8 cellular contexts compared by ENCODE assay signal in the genomic region with DNA sequence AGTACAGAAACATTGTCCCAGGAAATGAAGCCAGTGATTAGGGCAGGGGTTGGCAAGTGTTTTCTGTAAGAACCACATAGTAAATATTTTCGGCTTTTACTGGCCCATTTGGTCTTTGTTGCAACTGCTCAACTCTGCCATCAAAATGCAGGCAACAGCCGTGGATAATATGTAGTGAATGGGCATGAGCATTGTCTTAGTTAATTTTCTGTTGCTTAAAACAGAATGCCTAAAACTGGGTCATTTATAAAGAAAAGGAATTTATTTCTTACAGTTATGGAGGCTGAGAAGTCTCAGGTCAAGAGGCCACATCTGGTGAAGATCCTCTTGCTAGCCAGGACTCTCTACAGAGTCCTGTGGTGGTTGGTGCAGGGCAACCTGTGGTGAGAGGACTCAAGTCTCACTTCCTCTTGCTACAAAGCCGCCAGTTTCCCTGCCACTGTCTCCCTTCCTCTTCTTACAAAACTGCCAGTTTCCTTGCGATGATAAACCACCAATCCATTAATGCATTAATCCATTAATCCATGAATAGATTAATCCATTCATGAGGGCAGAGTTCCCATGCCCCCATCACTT.
DNase-seq lines count a peak whose midpoint lies in the region; ATAC-seq and TF ChIP-seq lines count a peak whose summit lies in the region.

No MANE protein-coding gene starts in this region.

- no peak overlapping the region for H3K4me3 ChIP-seq in Karpas-422 (ENCODE audit: low read length)
- H3K4me3 ChIP-seq in foreskin fibroblast (ENCODE audit: low read depth in 1 of 2, low read length in 2 of 2) = no peak overlapping the region

- no peaks in the 10 kb centered on the region for H3K4me1 Mint-ChIP-seq in activated naive CD8-positive, alpha-beta T cell treated with anti-CD3 and anti-CD28 coated beads for 36 hours
- peaks cover 12% of the 10 kb centered on the region for H3K4me1 Mint-ChIP-seq in WTC11

- no peaks in the 10 kb centered on the region for H3K9me3 ChIP-seq in Karpas-422 (ENCODE audit: low read length)

- H3K36me3 ChIP-seq in Karpas-422 (ENCODE audit: insufficient read depth, low read length) = no peaks in the 10 kb centered on the region

- DNase-seq in GM13977 (ENCODE audit: low spot score) = peak; percentile 49
- peak; percentile 69 for DNase-seq in Karpas-422
- DNase-seq in foreskin fibroblast = peak; percentile 42 to 59
- no peak for DNase-seq in NCI-H510A (lab: John Stamatoyannopoulos, UW)
- DNase-seq in activated naive CD8-positive, alpha-beta T cell treated with anti-CD3 and anti-CD28 coated beads for 36 hours = no peak
- no peak for DNase-seq in WTC11 (ENCODE audit: low spot score)

- H3K27ac ChIP-seq in Karpas-422 (ENCODE audit: low read length) = no peak overlapping the region

- no peaks in the 10 kb centered on the region for H4K20me1 ChIP-seq in Karpas-422 (ENCODE audit: insufficient read depth, low read depth, low read length)

- POLR2A ChIA-PET in WTC11 (lab: Charles Lee) = no interaction called here

- no peaks in the 10 kb centered on the region for H3K27me3 ChIP-seq in Karpas-422 (ENCODE audit: low read length)

- no peak overlapping the region for H2AFZ ChIP-seq in Karpas-422 (ENCODE audit: low read length)

- H3K9me2 ChIP-seq in Karpas-422 (replicated peaks; ENCODE audit: insufficient read depth, low read length) = no peaks in the 10 kb centered on the region

- H3K4me2 ChIP-seq in Karpas-422 (ENCODE audit: low read depth, low read length, poor library complexity, severe bottlenecking) = peak overlapping the region; percentile 14

- TF ChIP-seq CTCF in GM13977 (IDR thresholded peaks at IDR 0.05; ENCODE audit: extremely low read depth, insufficient read depth, missing control alignments) (no peak), foreskin fibroblast (IDR thresholded peaks at IDR 0.05; ENCODE audit: low read depth, low read length) (no peak), WTC11 (IDR thresholded peaks at IDR 0.05) (no peak)

- peaks cover 12% of the 10 kb centered on the region for H3K4me1 ChIP-seq in Karpas-422 (ENCODE audit: low read length)

- H3K27me3 Mint-ChIP-seq in activated naive CD8-positive, alpha-beta T cell treated with anti-CD3 and anti-CD28 coated beads for 36 hours = no peaks in the 10 kb centered on the region
- no peaks in the 10 kb centered on the region for H3K27me3 Mint-ChIP-seq in WTC11 (ENCODE audit: low read depth)

- H3K79me2 ChIP-seq in Karpas-422 (ENCODE audit: low read length) = no peaks in the 10 kb centered on the region

- H3K9ac ChIP-seq in Karpas-422 (ENCODE audit: low read length) = no peak overlapping the region

- H3K27ac Mint-ChIP-seq in activated naive CD8-positive, alpha-beta T cell treated with anti-CD3 and anti-CD28 coated beads for 36 hours = no peak overlapping the region
- H3K27ac Mint-ChIP-seq in WTC11 = no peak overlapping the region

- in situ Hi-C loops in GM13977 (cut with MboI; ENCODE audit: low pct_unique_long_range_greater_than_20kb, low sequenced_read_pairs, unreplicated experiment) = no loop called here

- CTCF ChIA-PET in WTC11 (lab: Charles Lee) = no interaction called here

- H3K9me3 Mint-ChIP-seq in activated naive CD8-positive, alpha-beta T cell treated with anti-CD3 and anti-CD28 coated beads for 36 hours = no peaks in the 10 kb centered on the region
- peaks cover 3% of the 10 kb centered on the region; the same call in 1 of the 2 replicates for H3K9me3 Mint-ChIP-seq in WTC11

- no peaks in the 10 kb centered on the region for H3K36me3 Mint-ChIP-seq in activated naive CD8-positive, alpha-beta T cell treated with anti-CD3 and anti-CD28 coated beads for 36 hours
- no peaks in the 10 kb centered on the region for H3K36me3 Mint-ChIP-seq in WTC11

- ATAC-seq in GM21619 (IDR thresholded peaks at IDR 0.05; ENCODE audit: unreplicated experiment) (peak; percentile 90), esophagus mucosa (no peak), WTC11 (no peak)

- H3K4me3 Mint-ChIP-seq in activated naive CD8-positive, alpha-beta T cell treated with anti-CD3 and anti-CD28 coated beads for 36 hours = no peak overlapping the region
- no peak overlapping the region for H3K4me3 Mint-ChIP-seq in WTC11

TF ChIP-seq in WTC11, 78 proteins besides CTCF, POLR2A, EP300 and RAD21:
- TF ChIP-seq NR3C1 (CRISPR knock-in tag; conservative IDR thresholded peaks at IDR 0.05; ENCODE audit: low read depth) = no peak
- no peak for TF ChIP-seq JAZF1 (CRISPR knock-in tag; IDR thresholded peaks at IDR 0.05)
- no peak for TF ChIP-seq CREM (CRISPR knock-in tag; IDR thresholded peaks at IDR 0.05)
- TF ChIP-seq FOXP1 (CRISPR knock-in tag; IDR thresholded peaks at IDR 0.05; ENCODE audit: borderline replicate concordance) = no peak
- TF ChIP-seq SP1 (CRISPR knock-in tag; conservative IDR thresholded peaks at IDR 0.05) = no peak
- TF ChIP-seq MYBL2 (CRISPR knock-in tag; IDR thresholded peaks at IDR 0.05) = no peak
- no peak for TF ChIP-seq EMX1 (CRISPR knock-in tag; IDR thresholded peaks at IDR 0.05)
- TF ChIP-seq, protein P1, sequence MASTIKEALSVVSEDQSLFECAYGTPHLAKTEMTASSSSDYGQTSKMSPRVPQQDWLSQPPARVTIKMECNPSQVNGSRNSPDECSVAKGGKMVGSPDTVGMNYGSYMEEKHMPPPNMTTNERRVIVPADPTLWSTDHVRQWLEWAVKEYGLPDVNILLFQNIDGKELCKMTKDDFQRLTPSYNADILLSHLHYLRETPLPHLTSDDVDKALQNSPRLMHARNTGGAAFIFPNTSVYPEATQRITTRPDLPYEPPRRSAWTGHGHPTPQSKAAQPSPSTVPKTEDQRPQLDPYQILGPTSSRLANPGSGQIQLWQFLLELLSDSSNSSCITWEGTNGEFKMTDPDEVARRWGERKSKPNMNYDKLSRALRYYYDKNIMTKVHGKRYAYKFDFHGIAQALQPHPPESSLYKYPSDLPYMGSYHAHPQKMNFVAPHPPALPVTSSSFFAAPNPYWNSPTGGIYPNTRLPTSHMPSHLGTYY (CRISPR knock-in tag; IDR thresholded peaks at IDR 0.05) = no peak
- no peak for TF ChIP-seq ZBTB21 (CRISPR knock-in tag; IDR thresholded peaks at IDR 0.05; ENCODE audit: borderline replicate concordance)
- TF ChIP-seq, protein P2, sequence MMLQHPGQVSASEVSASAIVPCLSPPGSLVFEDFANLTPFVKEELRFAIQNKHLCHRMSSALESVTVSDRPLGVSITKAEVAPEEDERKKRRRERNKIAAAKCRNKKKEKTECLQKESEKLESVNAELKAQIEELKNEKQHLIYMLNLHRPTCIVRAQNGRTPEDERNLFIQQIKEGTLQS (CRISPR knock-in tag; conservative IDR thresholded peaks at IDR 0.05) = no peak
- no peak for TF ChIP-seq ZNF121 (CRISPR knock-in tag; IDR thresholded peaks at IDR 0.05)
- TF ChIP-seq TEAD4 (CRISPR knock-in tag; IDR thresholded peaks at IDR 0.05) = no peak
- no peak for TF ChIP-seq TCF7 (CRISPR knock-in tag; IDR thresholded peaks at IDR 0.05; ENCODE audit: low read depth)
- no peak for TF ChIP-seq ZNF219 (CRISPR knock-in tag; IDR thresholded peaks at IDR 0.05; ENCODE audit: borderline replicate concordance)
- TF ChIP-seq GRHL2 (CRISPR knock-in tag; IDR thresholded peaks at IDR 0.05; ENCODE audit: insufficient replicate concordance, severe bottlenecking) = no peak
- TF ChIP-seq ATF1 (CRISPR knock-in tag; IDR thresholded peaks at IDR 0.05) = no peak

Comparison
In these comparisons a context has a peak if more than half of its experiments do, and no peak if none do; other contexts are left out.
1. DNase-seq: peak in GM13977 (single experiment), Karpas-422 (single experiment) and foreskin fibroblast (2 of 2); none in NCI-H510A (single experiment), activated naive CD8-positive, alpha-beta T cell treated with anti-CD3 and anti-CD28 coated beads for 36 hours (single experiment) and WTC11 (single experiment).